ENCODE assay signal across 2 cellular contexts in genomic region chr2:28915939-28916338, GRCh38.
TF ChIP-seq lines count a peak whose summit lies in the region.

No MANE protein-coding gene starts in this region.

TF ChIP-seq in IMR-90, 13 proteins besides CTCF, POLR2A, EP300 and RAD21:
- TF ChIP-seq CEBPB (IDR thresholded peaks at IDR 0.05; ENCODE audit: low read depth, low read length): peak; percentile 25; the same call in 1 of the 2 replicates
- TF ChIP-seq FOS (IDR thresholded peaks at IDR 0.05; ENCODE audit: low read depth, low read length): no peak

TF ChIP-seq in K562, 482 proteins besides CTCF, POLR2A, EP300 and RAD21:
- TF ChIP-seq ZBTB43 (CRISPR knock-in tag; IDR thresholded peaks at IDR 0.05) (no peak), ZNF764 (CRISPR knock-in tag; IDR thresholded peaks at IDR 0.05; ENCODE audit: low read depth) (no peak), CEBPG (CRISPR knock-in tag; IDR thresholded peaks at IDR 0.05) (no peak), CEBPG (tag; conservative IDR thresholded peaks at IDR 0.05 in 1 of 2, IDR thresholded peaks at IDR 0.05 in 1 of 2) (peak; percentile 44 to 47; a peak in 2 of 4 replicates), ZBTB49 (CRISPR knock-in tag; IDR thresholded peaks at IDR 0.05; ENCODE audit: borderline replicate concordance) (no peak), HNRNPLL (IDR thresholded peaks at IDR 0.05; ENCODE audit: low read depth, low read length, poor library complexity, severe bottlenecking) (no peak), RBM22 (IDR thresholded peaks at IDR 0.05; ENCODE audit: low read depth, low read length, poor library complexity, severe bottlenecking) (peak; percentile 9), CCAR2 (IDR thresholded peaks at IDR 0.05; ENCODE audit: low read depth, low read length) (no peak), ZHX1 (conservative IDR thresholded peaks at IDR 0.05; ENCODE audit: low read length) (no peak), CEBPB (tag; IDR thresholded peaks at IDR 0.05) (peak; percentile 88), MCM5 (IDR thresholded peaks at IDR 0.05; ENCODE audit: low read depth) (no peak), SP1 (CRISPR knock-in tag; IDR thresholded peaks at IDR 0.05) (no peak), ZNF668 (CRISPR knock-in tag; IDR thresholded peaks at IDR 0.05) (no peak), HBP1 (CRISPR knock-in tag; IDR thresholded peaks at IDR 0.05) (no peak), ZEB2 (IDR thresholded peaks at IDR 0.05) (no peak), ATF3 (IDR thresholded peaks at IDR 0.05) (no peak), ATF3 (CRISPR knock-in tag; conservative IDR thresholded peaks at IDR 0.05) (no peak), RNF2 (IDR thresholded peaks at IDR 0.05) (no peak)
TF ChIP-seq in K562: peak in this region for 3.
